8 cellular contexts compared by ENCODE assay signal in genomic region chr1:212665241-212666115, GRCh38. TPM values are rescaled to one million over a fixed set of nuclear protein-coding genes. Genes with fewer than 3 reads are reported as not detected.
DNase-seq lines count a peak whose midpoint lies in the region; ATAC-seq lines count a peak whose summit lies in the region.

No MANE protein-coding gene starts in this region.

- intact Hi-C loops in left colon (cut with DNase I, micrococcal nuclease): no loop called here

- ATAC-seq in HG03045 (IDR thresholded peaks at IDR 0.05; ENCODE audit: unreplicated experiment): peak; percentile 93
- peak; percentile 99 for ATAC-seq in left colon

- DNase-seq in NK-92 treated with Interleukin-12 subunit alpha and Interleukin-12 subunit beta, amount 100 ng/mL, for 24 hours (lab: John Stamatoyannopoulos, UW): peak; percentile 68
- DNase-seq in NK-92 (lab: John Stamatoyannopoulos, UW; ENCODE audit: unreplicated experiment): no peak
- DNase-seq in NCI-H2196 treated with DMSO at 0.1 percent for 48 hours (lab: John Stamatoyannopoulos, UW; ENCODE audit: unreplicated experiment): peak; percentile 78
- DNase-seq in activated CD4-positive, CD25-positive, alpha-beta regulatory T cell treated with anti-CD3 and anti-CD28 coated beads, Interleukin-2, amount 50 U/mL, for 72 hours: peak; percentile 87
- peak; percentile 24 for DNase-seq in cerebellum (ENCODE audit: low spot score)
- DNase-seq in left colon: peak; percentile 72 to 87
- DNase-seq in stimulated activated CD4-positive, alpha-beta T cell treated with anti-CD3 and anti-CD28 coated beads, Interleukin-1b, Interleukin-23, amount 100 ng/mL, for 24 hours (ENCODE audit: low read depth in 4 of 4, low spot score in 1 of 4): peak; percentile 63 to 76 (median 68)

RNA-seq across cellular contexts. Expression of gene BATF3, which starts 34.2 kb away (rescaled TPM):
- total RNA-seq in cerebellum (0.91 TPM), left colon (1 to 10 TPM in 1 of 2 donors, under 1 TPM in 1; 0.92 to 1.1 TPM)

RNA-seq across cellular contexts. Expression of gene ATF3, which starts 56.9 kb away (rescaled TPM):
- 1.5 TPM for total RNA-seq in cerebellum
- total RNA-seq in left colon: 10 to 100 TPM; 52.5 to 58.2 TPM

Comparison
In these comparisons a context has a peak if more than half of its experiments do, and no peak if none do; other contexts are left out.
1. RNA of gene ATF3, which starts 56.9 kb away (total RNA-seq): 52.5 to 58.2 TPM in left colon; 1.5 TPM in cerebellum (single experiment); every median in the first group is over 10 times any median in the second.